ENCODE assay signal across 21 cellular contexts in genomic region chr2:146984014-146984413, GRCh38.
"Had no signal": no experiment of that assay in that cellular context is flagged by ENCODE, and none has a peak within 500 bp of the region (broad histone marks: within the 10 kb centered on the region; RNA-seq: fewer than 3 reads in every experiment).

No MANE protein-coding gene starts in this region.

- H3K27me3 Mint-ChIP-seq: activated naive CD4-positive, alpha-beta T cell treated with anti-CD3 and anti-CD28 coated beads, Interleukin-2, amount 50 U/mL, for 24 hours had no signal

- H3K36me3 Mint-ChIP-seq: activated naive CD4-positive, alpha-beta T cell treated with anti-CD3 and anti-CD28 coated beads, Interleukin-2, amount 50 U/mL, for 24 hours; naive thymus-derived CD4-positive, alpha-beta T cell had no signal

- H3K4me3 ChIP-seq: gastroesophageal sphincter, heart left ventricle, spleen, upper lobe of right lung had no signal

- H3K4me1 Mint-ChIP-seq: activated naive CD4-positive, alpha-beta T cell treated with anti-CD3 and anti-CD28 coated beads, Interleukin-2, amount 50 U/mL, for 24 hours had no signal

- H3K27ac Mint-ChIP-seq: activated naive CD4-positive, alpha-beta T cell treated with anti-CD3 and anti-CD28 coated beads, Interleukin-2, amount 50 U/mL, for 24 hours; activated T-cell treated with anti-CD3 and anti-CD28 coated beads, Interleukin-2, amount 50 U/mL, for 72 hours; naive thymus-derived CD4-positive, alpha-beta T cell had no signal

- DNase-seq: activated CD4-positive, alpha-beta T cell treated with anti-CD3 and anti-CD28 coated beads for 1 hour; activated CD4-positive, alpha-beta T cell treated with anti-CD3 and anti-CD28 coated beads, Interleukin-2, amount 50 U/mL, for 4 hours; activated effector memory CD4-positive, alpha-beta T cell treated with anti-CD3 and anti-CD28 coated beads, Interleukin-2, amount 50 U/mL, for 16 hours; activated T-cell treated with anti-CD3 and anti-CD28 coated beads, Interleukin-2, amount 50 U/mL, for 72 hours; cerebellar nuclear complex; cortex of kidney; heart left ventricle; mesenchymal stem cell; naive thymus-derived CD4-positive, alpha-beta T cell; posterior cingulate gyrus; spleen; stimulated activated CD4-positive, alpha-beta T cell treated with anti-CD3 and anti-CD28 coated beads, Interleukin-1b, Interleukin-23, amount 100 ng/mL, for 48 hours; stimulated activated CD8-positive, alpha-beta memory T cell treated with anti-CD3 and anti-CD28 coated beads, Interleukin-4, amount 100 ng/mL, for 48 hours; stimulated activated naive CD4-positive, alpha-beta T cell; T-helper 2 cell; upper lobe of right lung; WERI-Rb-1 had no signal

- H3K9me3 ChIP-seq: gastroesophageal sphincter, heart left ventricle, neutrophil, upper lobe of right lung had no signal

- ATAC-seq: activated T-cell treated with anti-CD3 and anti-CD28 coated beads, Interleukin-2, amount 50 U/mL, for 72 hours; esophagus mucosa; gastroesophageal sphincter; heart left ventricle; naive thymus-derived CD4-positive, alpha-beta T cell; upper lobe of right lung had no signal

- H3K4me3 Mint-ChIP-seq: activated naive CD4-positive, alpha-beta T cell treated with anti-CD3 and anti-CD28 coated beads, Interleukin-2, amount 50 U/mL, for 24 hours; activated T-cell treated with anti-CD3 and anti-CD28 coated beads, Interleukin-2, amount 50 U/mL, for 72 hours; naive thymus-derived CD4-positive, alpha-beta T cell had no signal

- H3K27me3 ChIP-seq: gastroesophageal sphincter, neutrophil, spleen, upper lobe of right lung had no signal

- H3K27ac ChIP-seq: heart left ventricle, neutrophil, upper lobe of right lung, WERI-Rb-1 had no signal

- H3K4me1 ChIP-seq: heart left ventricle, upper lobe of right lung had no signal

- H3K9me3 Mint-ChIP-seq: activated naive CD4-positive, alpha-beta T cell treated with anti-CD3 and anti-CD28 coated beads, Interleukin-2, amount 50 U/mL, for 24 hours had no signal

- H3K36me3 ChIP-seq: gastroesophageal sphincter, heart left ventricle, neutrophil, spleen, upper lobe of right lung, WERI-Rb-1 had no signal
